20 cellular contexts compared by ENCODE assay signal in the genomic region with DNA sequence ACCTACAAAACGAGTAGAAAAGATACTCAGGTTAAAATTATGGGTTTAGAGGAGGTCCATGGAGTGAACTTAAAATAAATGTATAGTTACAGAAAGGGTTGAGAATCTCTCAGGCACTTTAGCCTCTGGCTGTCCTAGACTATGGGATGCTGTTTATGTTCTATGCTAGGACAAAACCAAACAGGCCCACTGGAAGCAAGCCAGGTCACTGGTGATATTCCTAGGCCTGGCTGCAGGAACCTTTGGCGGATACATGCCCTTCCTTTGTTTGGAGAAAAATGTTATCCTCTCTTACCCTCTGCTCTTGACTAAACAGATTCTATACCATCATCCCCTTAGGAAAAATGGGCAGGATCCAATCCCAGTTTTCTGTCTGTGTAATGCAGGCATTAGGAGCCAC.
DNase-seq lines count a peak whose midpoint lies in the region; ATAC-seq and TF ChIP-seq lines count a peak whose summit lies in the region.
"Had no signal": no experiment of that assay in that cellular context is flagged by ENCODE, and none has a peak within 500 bp of the region (broad histone marks: within the 10 kb centered on the region; RNA-seq: fewer than 3 reads in every experiment).

No MANE protein-coding gene starts in this region.

- H3K9ac ChIP-seq in rectal smooth muscle tissue (ENCODE audit: low read length) = no peak overlapping the region

- DNase-seq in NCI-H2029 (lab: John Stamatoyannopoulos, UW) (peak; percentile 20), NCI-H2029 treated with DMSO at 0.1 percent for 48 hours (lab: John Stamatoyannopoulos, UW) (no peak), RWPE1 (ENCODE audit: low spot score) (peak; percentile 91), foreskin keratinocyte (peak; percentile 73 to 85), DMS79 treated with DMSO at 0.1 percent for 48 hours (lab: John Stamatoyannopoulos, UW) (no peak)
- no peak for DNase-seq in activated T-cell treated with anti-CD3 and anti-CD28 coated beads, Interleukin-2, amount 50 U/mL, for 1 hour
- DNase-seq: 8988T; activated B cell treated with CpG ODN at 0.5 μM for 24 hours; activated CD8-positive, alpha-beta T cell treated with anti-CD3 and anti-CD28 coated beads for 36 hours; activated naive CD8-positive, alpha-beta T cell treated with anti-CD3 and anti-CD28 coated beads, Interleukin-2, amount 10 ng/mL, durations not matched to agents 7 days and 5 days; C1 segment of cervical spinal cord; effector CD4-positive, alpha-beta T cell; NCI-H1048; ovary had no signal

- H3K27me3 ChIP-seq in foreskin keratinocyte (no peaks in the 10 kb centered on the region), rectal smooth muscle tissue (ENCODE audit: control insufficient read depth, insufficient read depth, low read length) (no peaks in the 10 kb centered on the region)
- H3K27me3 ChIP-seq: ovary, thyroid gland had no signal

- CTCF ChIA-PET in RWPE1 (lab: Yijun Ruan, JAX) = interaction anchor here (0.8 kb wide), 1 partner anchor 177 kb away, joined by 3 read pairs; no protein-coding TSS in a partner anchor

- TF ChIP-seq CTCF in RWPE1 (conservative IDR thresholded peaks at IDR 0.05; ENCODE audit: low read depth) (no peak), foreskin keratinocyte (conservative IDR thresholded peaks at IDR 0.05) (no peak)

- H3K4me1 ChIP-seq in foreskin keratinocyte (peaks cover 34% of the 10 kb centered on the region), rectal smooth muscle tissue (ENCODE audit: control insufficient read depth, insufficient read depth, low read length) (peaks cover 7% of the 10 kb centered on the region)
- H3K4me1 ChIP-seq: thyroid gland had no signal

- POLR2A ChIA-PET in RWPE1 (lab: Yijun Ruan, JAX; ENCODE audit: low non-redundant PET) = no interaction called here

- H3K36me3 ChIP-seq in rectal smooth muscle tissue (ENCODE audit: control insufficient read depth, insufficient read depth, low read length) = no peaks in the 10 kb centered on the region
- H3K36me3 ChIP-seq: ovary, thyroid gland had no signal

- ATAC-seq in foreskin keratinocyte (peak; percentile 31), HG02571 (IDR thresholded peaks at IDR 0.05; ENCODE audit: unreplicated experiment) (no peak)
- ATAC-seq: activated CD8-positive, alpha-beta T cell treated with anti-CD3 and anti-CD28 coated beads for 36 hours; left colon had no signal

- H3K4me3 ChIP-seq in rectal smooth muscle tissue (ENCODE audit: low read length) = no peak overlapping the region
- H3K4me3 ChIP-seq: ovary, skin epidermis, thyroid gland had no signal

- H3K27ac ChIP-seq in RWPE1 (peak overlapping the region; percentile 68; the same call in 1 of the 2 replicates), foreskin keratinocyte (peak overlapping the region; percentile 86), rectal smooth muscle tissue (ENCODE audit: low read depth, low read length) (peak overlapping the region; percentile 46)
- H3K27ac ChIP-seq: HL-60, ovary, thyroid gland had no signal

Comparison
In these comparisons a context has a peak if more than half of its experiments do, and no peak if none do; other contexts are left out.
1. DNase-seq: peak in NCI-H2029 (single experiment), RWPE1 (single experiment) and foreskin keratinocyte (2 of 2); none in NCI-H2029 treated with DMSO at 0.1 percent for 48 hours (single experiment), activated T-cell treated with anti-CD3 and anti-CD28 coated beads, Interleukin-2, amount 50 U/mL, for 1 hour (single experiment) and DMS79 treated with DMSO at 0.1 percent for 48 hours (single experiment).
2. Peak in every context shown above with its lines, with median percentiles within 50 percentile points of each other: H3K27ac ChIP-seq.